9 cellular contexts compared by ENCODE assay signal in genomic region chr19:41575998-41576397, GRCh38. TPM values are rescaled to one million over a fixed set of nuclear protein-coding genes. Genes with fewer than 3 reads are reported as not detected.
A peak's percentile ranks its signal among the peaks of the same experiment; 100 is the strongest.
DNase-seq lines count a peak whose midpoint lies in the region; ATAC-seq and TF ChIP-seq lines count a peak whose summit lies in the region.
"Had no signal": no experiment of that assay in that cellular context is flagged by ENCODE, and none has a peak within 500 bp of the region (broad histone marks: within the 10 kb centered on the region; RNA-seq: fewer than 3 reads in every experiment).

TSS of gene CEACAM21 (plus strand) at chr19:41576166. CDS start at chr19:41576275, 109 bp downstream.

- H3T11ph ChIP-seq in H9 (ENCODE audit: low read length) = no peak within 1 kb of the TSS

- no peak within 1 kb of the TSS for H2BK120ac ChIP-seq in H9 (ENCODE audit: low read depth, low read length, poor library complexity, severe bottlenecking)

- H3K27ac Mint-ChIP-seq in activated naive CD8-positive, alpha-beta T cell treated with anti-CD3 and anti-CD28 coated beads, Interleukin-2, amount 10 ng/mL, durations not matched to agents 7 days and 5 days = peak within 1 kb of the TSS; percentile 77
- no peak within 1 kb of the TSS for H3K27ac Mint-ChIP-seq in H9

- no peaks in the 10 kb centered on the region for H3K27me3 Mint-ChIP-seq in activated naive CD8-positive, alpha-beta T cell treated with anti-CD3 and anti-CD28 coated beads, Interleukin-2, amount 10 ng/mL, durations not matched to agents 7 days and 5 days
- 0 out of 2 replicates have a peak, but pooled peaks cover 2% of the 10 kb centered on the region for H3K27me3 Mint-ChIP-seq in H9 (ENCODE audit: low read depth)

- H4K91ac ChIP-seq in H9 (ENCODE audit: insufficient read length, low read depth, low read length) = no peak within 1 kb of the TSS

- peaks cover 39% of the 10 kb centered on the region for H3K36me3 Mint-ChIP-seq in activated naive CD8-positive, alpha-beta T cell treated with anti-CD3 and anti-CD28 coated beads, Interleukin-2, amount 10 ng/mL, durations not matched to agents 7 days and 5 days
- H3K36me3 Mint-ChIP-seq in H9 (ENCODE audit: insufficient read depth in 1 of 3, low read depth in 3 of 3) = peaks cover 0 to 26% (median 0%) of the 10 kb centered on the region in 3 experiments; a peak in 4 of 7 replicates

- no peaks in the 10 kb centered on the region for H3K79me2 ChIP-seq in parathyroid adenoma
- H3K79me2 ChIP-seq in H9 (ENCODE audit: insufficient read depth, low read length) = no peaks in the 10 kb centered on the region

- H2BK12ac ChIP-seq in H9 (ENCODE audit: insufficient read length, low read depth, low read length) = no peak within 1 kb of the TSS

- H3K79me1 ChIP-seq in H9 (ENCODE audit: insufficient read depth, low read depth, low read length, poor library complexity, severe bottlenecking) = no peaks in the 10 kb centered on the region

- no peak within 1 kb of the TSS for H3K14ac ChIP-seq in H9 (ENCODE audit: insufficient read depth, low read length)

- no peak within 1 kb of the TSS for H2BK20ac ChIP-seq in H9 (ENCODE audit: low read depth, low read length, poor library complexity, severe bottlenecking)

- no peak within 1 kb of the TSS for H3K9ac ChIP-seq in parathyroid adenoma
- H3K9ac ChIP-seq in H9 (ENCODE audit: extremely low read depth, insufficient read length, low read length) = no peak within 1 kb of the TSS

- peak within 1 kb of the TSS; percentile 17 for H3K4me2 ChIP-seq in parathyroid adenoma (ENCODE audit: low read length)
- no peak within 1 kb of the TSS for H3K4me2 ChIP-seq in H9 (ENCODE audit: insufficient read depth, insufficient read length, low read length)

- no peak within 1 kb of the TSS for H3K4me3 ChIP-seq in parathyroid adenoma (ENCODE audit: low read depth, low read length)

- no peak within 1 kb of the TSS for H4K8ac ChIP-seq in H9 (replicated peaks; ENCODE audit: insufficient read length, low read depth, low read length)

- H3K27me3 ChIP-seq in parathyroid adenoma (ENCODE audit: control insufficient read depth, insufficient read depth, low read length) (no peaks in the 10 kb centered on the region), H9 (ENCODE audit: insufficient read depth, low read length) (no peaks in the 10 kb centered on the region)

- WGBS in H9 (ENCODE audit: extremely low coverage, insufficient read length, low lambda C conversion rate) = no CpG with 5 or more reads among the region's 4 CpGs

- H4K20me1 ChIP-seq in H9 (ENCODE audit: control insufficient read depth, insufficient read depth, insufficient read length) = no peaks in the 10 kb centered on the region

- no peaks in the 10 kb centered on the region for H3K9me3 ChIP-seq in parathyroid adenoma (ENCODE audit: control insufficient read depth, low read length)
- peaks cover 28% of the 10 kb centered on the region for H3K9me3 ChIP-seq in H9 (ENCODE audit: control insufficient read depth, low read depth, low read length)

- H3K4me1 ChIP-seq in parathyroid adenoma (peaks cover 14% of the 10 kb centered on the region), H9 (ENCODE audit: insufficient read depth, low read length) (no peaks in the 10 kb centered on the region)

- H3K23me2 ChIP-seq in H9 (ENCODE audit: insufficient read length, low read depth, low read length, poor library complexity, severe bottlenecking) = no peaks in the 10 kb centered on the region

- no peak within 1 kb of the TSS for H3K4ac ChIP-seq in H9 (ENCODE audit: low read depth, low read length)

- peak; percentile 100 for ATAC-seq in activated naive CD8-positive, alpha-beta T cell treated with anti-CD3 and anti-CD28 coated beads, Interleukin-2, amount 10 ng/mL, durations not matched to agents 7 days and 5 days (ENCODE audit: low read depth)

- H3K4me1 Mint-ChIP-seq in activated naive CD8-positive, alpha-beta T cell treated with anti-CD3 and anti-CD28 coated beads, Interleukin-2, amount 10 ng/mL, durations not matched to agents 7 days and 5 days = peaks cover 26% of the 10 kb centered on the region
- no peaks in the 10 kb centered on the region for H3K4me1 Mint-ChIP-seq in H9

- H2AFZ ChIP-seq in parathyroid adenoma = peak within 1 kb of the TSS; percentile 66
- no peak within 1 kb of the TSS for H2AFZ ChIP-seq in H9 (ENCODE audit: low read length)

- no peak within 1 kb of the TSS for H3K18ac ChIP-seq in H9 (ENCODE audit: insufficient read length, low read depth, low read length)

- H3K23ac ChIP-seq in H9 (ENCODE audit: insufficient read length, low read depth, low read length) = no peak within 1 kb of the TSS

- H3K9me3 Mint-ChIP-seq in activated naive CD8-positive, alpha-beta T cell treated with anti-CD3 and anti-CD28 coated beads, Interleukin-2, amount 10 ng/mL, durations not matched to agents 7 days and 5 days = peaks cover 9% of the 10 kb centered on the region
- peaks cover 81 to 95% of the 10 kb centered on the region in 2 experiments for H3K9me3 Mint-ChIP-seq in H9

- TF ChIP-seq CTCF in parathyroid adenoma (IDR thresholded peaks at IDR 0.05) (no peak), H9 (conservative IDR thresholded peaks at IDR 0.05) (no peak)

- DNase-seq in DMS53 (lab: John Stamatoyannopoulos, UW) (peak; percentile 17), DMS53 treated with DMSO at 0.1 percent for 48 hours (lab: John Stamatoyannopoulos, UW; ENCODE audit: unreplicated experiment) (no peak), RPMI7951 (ENCODE audit: low read depth) (peak; percentile 9), NCI-H748 (lab: John Stamatoyannopoulos, UW; ENCODE audit: unreplicated experiment) (no peak), H9 (no peak), SW 1271 (lab: John Stamatoyannopoulos, UW) (no peak)
- DNase-seq in activated naive CD8-positive, alpha-beta T cell treated with anti-CD3 and anti-CD28 coated beads, Interleukin-2, amount 10 ng/mL, durations not matched to agents 7 days and 5 days = peak; percentile 61

- H2BK5ac ChIP-seq in H9 (ENCODE audit: insufficient read length, low read length) = no peak within 1 kb of the TSS

- no peak within 1 kb of the TSS for H2AK5ac ChIP-seq in H9 (ENCODE audit: insufficient read length, low read length)

- POLR2A ChIA-PET in activated naive CD8-positive, alpha-beta T cell treated with anti-CD3 and anti-CD28 coated beads, Interleukin-2, amount 10 ng/mL, durations not matched to agents 7 days and 5 days (lab: Charles Lee) = interaction anchor here (0.7 to 1.7 kb wide), 12 partner anchors 9 to 221 kb away, joined by 3 to 13 read pairs (median 4); partner anchors contain the start of gene DMAC2

- peak within 1 kb of the TSS; percentile 81 for H3K4me3 Mint-ChIP-seq in activated naive CD8-positive, alpha-beta T cell treated with anti-CD3 and anti-CD28 coated beads, Interleukin-2, amount 10 ng/mL, durations not matched to agents 7 days and 5 days
- no peak within 1 kb of the TSS; a peak in 1 of 5 replicates for H3K4me3 Mint-ChIP-seq in H9

- H3K56ac ChIP-seq in H9 (ENCODE audit: insufficient read length, low read depth, low read length) = no peak within 1 kb of the TSS

- H2BK15ac ChIP-seq in H9 (ENCODE audit: low read depth, low read length) = no peak within 1 kb of the TSS

- H4K5ac ChIP-seq in H9 (ENCODE audit: insufficient read length, low read depth, low read length) = no peak within 1 kb of the TSS

- H3K27ac ChIP-seq in parathyroid adenoma (peak within 1 kb of the TSS; percentile 34), H9 (ENCODE audit: insufficient read length, low read depth, low read length) (no peak within 1 kb of the TSS)

- H3K36me3 ChIP-seq in parathyroid adenoma (ENCODE audit: control insufficient read depth, insufficient read depth, low read length) = no peaks in the 10 kb centered on the region

RNA-seq across cellular contexts. Expression of gene CEACAM21, which starts in this region (rescaled TPM):
- total RNA-seq in RPMI7951 (2014; rRNA removed; shearing (Covaris generic)) = not detected in 2 replicates
- total RNA-seq in activated naive CD8-positive, alpha-beta T cell treated with anti-CD3 and anti-CD28 coated beads, Interleukin-2, amount 10 ng/mL, durations not matched to agents 7 days and 5 days = 10 to 100 TPM; 75.4 to 75.5 TPM
- total RNA-seq in H9 (2021) = not detected in 2 replicates
- total RNA-seq: fibroblast of villous mesenchyme had no signal

Comparison
In these comparisons a context has a peak if more than half of its experiments do, and no peak if none do; other contexts are left out.
1. RNA of gene CEACAM21 (total RNA-seq): 75.4 to 75.5 TPM in activated naive CD8-positive, alpha-beta T cell treated with anti-CD3 and anti-CD28 coated beads, Interleukin-2, amount 10 ng/mL, durations not matched to agents 7 days and 5 days; not detected in RPMI7951 and not detected in H9; every median in the first group is over 10 times any median in the second.
2. DNase-seq: peak in DMS53 (single experiment) and activated naive CD8-positive, alpha-beta T cell treated with anti-CD3 and anti-CD28 coated beads, Interleukin-2, amount 10 ng/mL, durations not matched to agents 7 days and 5 days (single experiment); none in DMS53 treated with DMSO at 0.1 percent for 48 hours (single experiment), NCI-H748 (single experiment), H9 (single experiment) and SW 1271 (0 of 2).
3. Peak in DNase-seq in RPMI7951; RNA of the gene not detected or under 1 TPM.